ENCODE assay signal across 18 cellular contexts in genomic region chr1:117231748-117232373, GRCh38. TPM values are rescaled to one million over a fixed set of nuclear protein-coding genes. Genes with fewer than 3 reads are reported as not detected.
DNase-seq lines count a peak whose midpoint lies in the region; ATAC-seq and TF ChIP-seq lines count a peak whose summit lies in the region.
"Had no signal": no experiment of that assay in that cellular context is flagged by ENCODE, and none has a peak within 500 bp of the region (broad histone marks: within the 10 kb centered on the region; RNA-seq: fewer than 3 reads in every experiment).

No MANE protein-coding gene starts in this region.

- no peak overlapping the region for H4K91ac ChIP-seq in neuronal stem cell (ENCODE audit: low read depth, low read length, poor library complexity)

- no peak overlapping the region for H2BK120ac ChIP-seq in neuronal stem cell (ENCODE audit: low read depth, low read length)

- no peak overlapping the region for H4K8ac ChIP-seq in neuronal stem cell (ENCODE audit: low read depth, low read length)

- no peak overlapping the region for H2BK15ac ChIP-seq in neuronal stem cell (ENCODE audit: low read length)

- H3K23ac ChIP-seq in neuronal stem cell (ENCODE audit: low read depth, low read length, poor library complexity): no peak overlapping the region

- TF ChIP-seq CTCF in heart left ventricle (IDR thresholded peaks at IDR 0.05): no peak

- no peak overlapping the region for H3K9ac ChIP-seq in neuronal stem cell (ENCODE audit: low read depth, low read length, poor library complexity)
- H3K9ac ChIP-seq: parathyroid adenoma had no signal

- H3K36me3 ChIP-seq in heart left ventricle (no peaks in the 10 kb centered on the region), neuronal stem cell (replicated peaks in 1 of 2; ENCODE audit: control insufficient read depth in 2 of 2, insufficient read depth in 2 of 2, low read length in 2 of 2) (no peaks in the 10 kb centered on the region)
- H3K36me3 ChIP-seq: tibial nerve had no signal

- H3K9me3 ChIP-seq in heart left ventricle (no peaks in the 10 kb centered on the region), neuronal stem cell (replicated peaks in 1 of 2; ENCODE audit: control insufficient read depth in 2 of 2, insufficient read depth in 1 of 2, low read depth in 1 of 2, low read length in 2 of 2) (no peaks in the 10 kb centered on the region)
- H3K9me3 ChIP-seq: tibial nerve had no signal

- ATAC-seq in heart left ventricle (peak in 3 of 4 donors; percentile 8 to 37 (median 18)), HG03108 (IDR thresholded peaks at IDR 0.05; ENCODE audit: unreplicated experiment) (no peak), HG02870 (IDR thresholded peaks at IDR 0.05; ENCODE audit: unreplicated experiment) (no peak)
- ATAC-seq: HCT116 had no signal

- H3K4ac ChIP-seq in neuronal stem cell (ENCODE audit: low read length): no peak overlapping the region

- H3K4me3 ChIP-seq in heart left ventricle: no peak overlapping the region
- H3K4me3 ChIP-seq in neuronal stem cell (ENCODE audit: low read length in 2 of 2): no peak overlapping the region
- H3K4me3 ChIP-seq: tibial nerve had no signal

- no peaks in the 10 kb centered on the region for H3K79me1 ChIP-seq in neuronal stem cell (ENCODE audit: low read depth, low read length)

- peak; percentile 48 for DNase-seq in DMS79 treated with DMSO at 0.1 percent for 48 hours (lab: John Stamatoyannopoulos, UW)
- peak; percentile 35 for DNase-seq in NOMO-1 treated with DMSO at 0.1 percent for 48 hours (lab: John Stamatoyannopoulos, UW; ENCODE audit: unreplicated experiment)
- DNase-seq in heart left ventricle: no peak
- DNase-seq in neuronal stem cell (ENCODE audit: low spot score): no peak
- DNase-seq in cerebellum (ENCODE audit: low spot score): no peak
- no peak for DNase-seq in hippocampal formation (lab: John Stamatoyannopoulos, UW)
- DNase-seq: activated CD4-positive, alpha-beta T cell treated with anti-CD3 and anti-CD28 coated beads for 4 hours; amniotic stem cell; dermis blood vessel endothelial cell; DMS 273 treated with DMSO at 0.1 percent for 48 hours; MM.1S; NCI-H2227 treated with DMSO at 0.1 percent for 48 hours; T-helper 2 cell had no signal

- peaks cover 0 to 21% (median 9%) of the 10 kb centered on the region in 12 donors for H3K4me1 ChIP-seq in heart left ventricle
- no peaks in the 10 kb centered on the region for H3K4me1 ChIP-seq in neuronal stem cell (ENCODE audit: control insufficient read depth in 2 of 2, insufficient read depth in 1 of 2, low read depth in 1 of 2, low read length in 2 of 2)
- H3K4me1 ChIP-seq: parathyroid adenoma had no signal

- TF ChIP-seq POLR2A in heart left ventricle (IDR thresholded peaks at IDR 0.05): no peak

- H3K27me3 ChIP-seq in heart left ventricle (no peaks in the 10 kb centered on the region), neuronal stem cell (ENCODE audit: control insufficient read depth in 3 of 3, insufficient read depth in 3 of 3, low read depth in 1 of 3, low read length in 3 of 3) (peaks cover 0 to 6% (median 0%) of the 10 kb centered on the region in 3 experiments)
- H3K27me3 ChIP-seq: tibial nerve had no signal

- peak overlapping the region; percentile 64 for H2AFZ ChIP-seq in neuronal stem cell (ENCODE audit: low read length)
- H2AFZ ChIP-seq: parathyroid adenoma had no signal

- intact Hi-C loops in heart left ventricle (cut with DNase I): loop anchor here in 2 of 10 donors (5.0 to 10.0 kb wide), 2 partner anchors 107 to 110 kb away; partner anchors contain the start of gene TRIM45 (in 2 of the 2)

- no peak overlapping the region for H3K14ac ChIP-seq in neuronal stem cell (ENCODE audit: low read length)

- H3K18ac ChIP-seq in neuronal stem cell (ENCODE audit: low read length): no peak overlapping the region

- no peak overlapping the region for H2BK5ac ChIP-seq in neuronal stem cell (ENCODE audit: low read length)

- no peak overlapping the region for H2AK5ac ChIP-seq in neuronal stem cell (ENCODE audit: low read depth, low read length)

- H3K27ac ChIP-seq in heart left ventricle (peak overlapping the region; percentile 24 to 91 (median 71)), neuronal stem cell (replicated peaks; ENCODE audit: low read length) (no peak overlapping the region)
- H3K27ac ChIP-seq: parathyroid adenoma had no signal

- 31 to 61% (median 51%) methylated on average over 3 to 4 of the region's 4 CpGs for WGBS in heart left ventricle, 4 donors
- no CpG with 5 or more reads among the region's 4 CpGs for WGBS in neuronal stem cell (ENCODE audit: extremely low coverage in 2 of 2, insufficient read length in 2 of 2, insufficient replicate concordance in 1 of 2), 2 donors

- no peak overlapping the region for H3K4me2 ChIP-seq in neuronal stem cell (ENCODE audit: insufficient read depth, low read length, poor library complexity, severe bottlenecking)

- H2BK12ac ChIP-seq in neuronal stem cell (ENCODE audit: low read length): no peak overlapping the region

RNA-seq across cellular contexts. Expression of gene VTCN1, which starts 21.1 kb away (rescaled TPM):
- total RNA-seq in heart left ventricle (under 1 TPM in 2 of 9 donors, not detected in 7; 0.09 to 0.16 TPM), cerebellum (0.36 TPM)
- polyA plus RNA-seq in heart left ventricle: not detected
- 0.31 TPM for polyA plus RNA-seq in neuronal stem cell (2013, experiment 1 of 2)
- 0.40 TPM for polyA plus RNA-seq in neuronal stem cell (2013, experiment 2 of 2)
- total RNA-seq: tibial nerve had no signal

Comparison
In these comparisons a context has a peak if more than half of its experiments do, and no peak if none do; other contexts are left out.
1. DNase-seq: peak in DMS79 treated with DMSO at 0.1 percent for 48 hours (single experiment) and NOMO-1 treated with DMSO at 0.1 percent for 48 hours (single experiment); none in heart left ventricle (0 of 5), neuronal stem cell (single experiment), cerebellum (single experiment) and hippocampal formation (0 of 2).
2. ATAC-seq: peak in heart left ventricle (3 of 4); none in HG03108 (single experiment) and HG02870 (single experiment).